In genomic region chr1:189782280-189782679, GRCh38 we compare ENCODE assay signal across 14 cellular contexts.
A peak's percentile ranks its signal among the peaks of the same experiment; 100 is the strongest.
DNase-seq lines count a peak whose midpoint lies in the region; ATAC-seq and TF ChIP-seq lines count a peak whose summit lies in the region.
"Had no signal": no experiment of that assay in that cellular context is flagged by ENCODE, and none has a peak within 500 bp of the region (broad histone marks: within the 10 kb centered on the region; RNA-seq: fewer than 3 reads in every experiment).

No MANE protein-coding gene starts in this region.

- peak overlapping the region; percentile 38 for H3K27ac Mint-ChIP-seq in glutamatergic neuron (ENCODE audit: unreplicated experiment)
- H3K27ac Mint-ChIP-seq: CD14-positive monocyte had no signal

- H3K36me3 ChIP-seq in left lung: no peaks in the 10 kb centered on the region

- ATAC-seq in left lung: no peak

- intact Hi-C loops in left lung (cut with DNase I): no loop called here

- peaks cover 14% of the 10 kb centered on the region for H3K4me1 Mint-ChIP-seq in glutamatergic neuron (ENCODE audit: low read depth, unreplicated experiment)
- H3K4me1 Mint-ChIP-seq: CD14-positive monocyte had no signal

- no peaks in the 10 kb centered on the region for H3K4me1 ChIP-seq in left lung

- H3K4me3 ChIP-seq in left lung: no peak overlapping the region

- no peak overlapping the region for H3K4me3 Mint-ChIP-seq in glutamatergic neuron (ENCODE audit: unreplicated experiment)
- H3K4me3 Mint-ChIP-seq: CD14-positive monocyte had no signal

- H3K9me3 Mint-ChIP-seq in glutamatergic neuron (ENCODE audit: unreplicated experiment): no peaks in the 10 kb centered on the region

- peak; percentile 55 for DNase-seq in NCI-H82 (lab: John Stamatoyannopoulos, UW)
- DNase-seq in NCI-H82 treated with DMSO at 0.1 percent for 48 hours (lab: John Stamatoyannopoulos, UW; ENCODE audit: unreplicated experiment): no peak
- peak; percentile 42 for DNase-seq in NCI-H69 (lab: John Stamatoyannopoulos, UW)
- DNase-seq in glutamatergic neuron: peak; percentile 47
- no peak for DNase-seq in SIG-M5 (lab: John Stamatoyannopoulos, UW)
- DNase-seq in activated gamma-delta T cell (lab: John Stamatoyannopoulos, UW): no peak
- no peak for DNase-seq in left lung
- DNase-seq: EL; NCI-H1105; NCI-H1694; NK-92 treated with Interleukin-12 subunit alpha and Interleukin-12 subunit beta, amount 100 ng/mL, for 24 hours; SHP77 treated with DMSO at 0.1 percent for 48 hours; SW 1271 had no signal

- no peaks in the 10 kb centered on the region for H3K9me3 ChIP-seq in left lung

- TF ChIP-seq CTCF in glutamatergic neuron (IDR thresholded peaks at IDR 0.05; ENCODE audit: partially characterized antibody, unreplicated experiment) (no peak), left lung (IDR thresholded peaks at IDR 0.05) (no peak)

- H3K27ac ChIP-seq in left lung: no peak overlapping the region

- no peaks in the 10 kb centered on the region for H3K36me3 Mint-ChIP-seq in glutamatergic neuron (ENCODE audit: unreplicated experiment)
- H3K36me3 Mint-ChIP-seq: CD14-positive monocyte had no signal

- no peaks in the 10 kb centered on the region for H3K27me3 ChIP-seq in left lung

- H3K27me3 Mint-ChIP-seq in glutamatergic neuron (ENCODE audit: unreplicated experiment): no peaks in the 10 kb centered on the region

Comparison
In these comparisons a context has a peak if more than half of its experiments do, and no peak if none do; other contexts are left out.
1. DNase-seq: peak in NCI-H82 (single experiment), NCI-H69 (single experiment) and glutamatergic neuron (single experiment); none in NCI-H82 treated with DMSO at 0.1 percent for 48 hours (single experiment), SIG-M5 (single experiment), activated gamma-delta T cell (single experiment) and left lung (0 of 2).